8 cellular contexts compared by ENCODE assay signal in genomic region chr16:3182608-3183444, GRCh38. TPM values are rescaled to one million over a fixed set of nuclear protein-coding genes. Genes with fewer than 3 reads are reported as not detected.
DNase-seq lines count a peak whose midpoint lies in the region; ATAC-seq and TF ChIP-seq lines count a peak whose summit lies in the region.

No MANE protein-coding gene starts in this region.

- peaks cover 7 to 30% (median 18%) of the 10 kb centered on the region in 4 donors for H3K4me1 Mint-ChIP-seq in CD4-positive, CD25-positive, alpha-beta regulatory T cell
- H3K4me1 Mint-ChIP-seq in neural progenitor cell = peaks cover 30% of the 10 kb centered on the region

- DNase-seq in CD4-positive, CD25-positive, alpha-beta regulatory T cell = peak in 2 of 3 donors; percentile 38 to 55
- DNase-seq in HT-29 (ENCODE audit: low spot score) (peak; percentile 39), neural progenitor cell (ENCODE audit: low spot score) (peak; percentile 73), NCI-H748 treated with DMSO at 0.1 percent for 48 hours (lab: John Stamatoyannopoulos, UW) (no peak)
- DNase-seq in activated CD4-positive, alpha-beta T cell treated with anti-CD3 and anti-CD28 coated beads, Interleukin-2, amount 50 U/mL, for 48 hours = peak; percentile 77 to 83

- H3K27ac Mint-ChIP-seq in CD4-positive, CD25-positive, alpha-beta regulatory T cell = peak overlapping the region; percentile 52 to 88 (median 86)
- peak overlapping the region; percentile 98 for H3K27ac Mint-ChIP-seq in neural progenitor cell

- H3K4me3 Mint-ChIP-seq in CD4-positive, CD25-positive, alpha-beta regulatory T cell = peak overlapping the region; percentile 45 to 89 (median 84)
- H3K4me3 Mint-ChIP-seq in neural progenitor cell = peak overlapping the region; percentile 93

- no peaks in the 10 kb centered on the region for H3K36me3 Mint-ChIP-seq in CD4-positive, CD25-positive, alpha-beta regulatory T cell
- peaks cover 2% of the 10 kb centered on the region for H3K36me3 Mint-ChIP-seq in neural progenitor cell

- H3K27ac ChIP-seq in CD4-positive, CD25-positive, alpha-beta regulatory T cell (ENCODE audit: insufficient read depth, low read length, poor library complexity, severe bottlenecking) = no peak overlapping the region
- no peak overlapping the region for H3K27ac ChIP-seq in neural progenitor cell

- no peaks in the 10 kb centered on the region for H3K79me2 ChIP-seq in neural progenitor cell (ENCODE audit: low read depth)

- H3K4me2 ChIP-seq in neural progenitor cell = peak overlapping the region; percentile 85

- no peak overlapping the region for H3K4me3 ChIP-seq in CD4-positive, CD25-positive, alpha-beta regulatory T cell (ENCODE audit: low read depth, low read length)
- H3K4me3 ChIP-seq in neural progenitor cell = peak overlapping the region; percentile 74

- H3K9me3 Mint-ChIP-seq in CD4-positive, CD25-positive, alpha-beta regulatory T cell = peaks cover 0 to 6% (median 3%) of the 10 kb centered on the region in 7 donors
- peaks cover 6% of the 10 kb centered on the region for H3K9me3 Mint-ChIP-seq in neural progenitor cell

- no peak overlapping the region for H3K9ac ChIP-seq in neural progenitor cell

- ATAC-seq in CD4-positive, CD25-positive, alpha-beta regulatory T cell (ENCODE audit: low read depth in 2 of 2) = peak; percentile 25 to 38
- ATAC-seq in esophagus mucosa (peak; percentile 51), HG02623 (IDR thresholded peaks at IDR 0.05; ENCODE audit: unreplicated experiment) (no peak), GM21619 (IDR thresholded peaks at IDR 0.05; ENCODE audit: unreplicated experiment) (no peak)

- H3K4me1 ChIP-seq in CD4-positive, CD25-positive, alpha-beta regulatory T cell (ENCODE audit: control insufficient read depth, insufficient read depth, low read length, poor library complexity, severe bottlenecking) = peaks cover 15% of the 10 kb centered on the region
- no peaks in the 10 kb centered on the region for H3K4me1 ChIP-seq in neural progenitor cell

- H3F3A ChIP-seq in neural progenitor cell (ENCODE audit: low read depth) = peaks cover 35% of the 10 kb centered on the region

- H3K27me3 Mint-ChIP-seq in CD4-positive, CD25-positive, alpha-beta regulatory T cell = peaks cover 93% of the 10 kb centered on the region
- peaks cover 61% of the 10 kb centered on the region for H3K27me3 Mint-ChIP-seq in neural progenitor cell (ENCODE audit: insufficient read depth, low read depth)

- no peaks in the 10 kb centered on the region for H3K9me3 ChIP-seq in CD4-positive, CD25-positive, alpha-beta regulatory T cell (ENCODE audit: control insufficient read depth in 2 of 2, low read length in 2 of 2)
- no peaks in the 10 kb centered on the region for H3K9me3 ChIP-seq in neural progenitor cell (ENCODE audit: low read depth)

- peak; percentile 45 for TF ChIP-seq CTCF in neural progenitor cell (IDR thresholded peaks at IDR 0.05)

- peaks cover 25% of the 10 kb centered on the region for H4K20me1 ChIP-seq in neural progenitor cell (ENCODE audit: low read depth)

- H3K27me3 ChIP-seq in CD4-positive, CD25-positive, alpha-beta regulatory T cell (ENCODE audit: control insufficient read depth, insufficient read depth, low read length) = peaks cover 47% of the 10 kb centered on the region
- H3K27me3 ChIP-seq in neural progenitor cell = peaks cover 98% of the 10 kb centered on the region

- H3K36me3 ChIP-seq in CD4-positive, CD25-positive, alpha-beta regulatory T cell (ENCODE audit: control insufficient read depth, insufficient read depth, low read length) = no peaks in the 10 kb centered on the region
- H3K36me3 ChIP-seq in neural progenitor cell = no peaks in the 10 kb centered on the region

- H2AFZ ChIP-seq in neural progenitor cell (replicated peaks) = peak overlapping the region; percentile 88

RNA-seq across cellular contexts. Expression of gene OR1F1, which starts 5.2 kb away (rescaled TPM):
- not detected for total RNA-seq in CD4-positive, CD25-positive, alpha-beta regulatory T cell
- under 1 TPM in 3 of 4 donors, not detected in 1; 0.20 to 0.70 (median 0.61) TPM for polyA plus RNA-seq in CD4-positive, CD25-positive, alpha-beta regulatory T cell
- not detected in 2 replicates for total RNA-seq in HT-29 (2014; rRNA removed; shearing (Covaris generic))
- total RNA-seq in esophagus mucosa (not detected), neural progenitor cell (ENCODE audit: low replicate concordance) (not detected in 2 replicates)

RNA-seq across cellular contexts. Expression of gene ZNF213, which starts 48.0 kb away (rescaled TPM):
- total RNA-seq in CD4-positive, CD25-positive, alpha-beta regulatory T cell = 3.8 TPM
- 1 to 10 TPM; 1.9 to 2.3 (median 2.1) TPM for polyA plus RNA-seq in CD4-positive, CD25-positive, alpha-beta regulatory T cell
- total RNA-seq in HT-29 (2014; rRNA removed; shearing (Covaris generic)) = 5.8 and 7.2 TPM in 2 replicates
- total RNA-seq in esophagus mucosa (9.7 TPM), neural progenitor cell (ENCODE audit: low replicate concordance) (1.3 and 4.0 TPM in 2 replicates)

RNA-seq across cellular contexts. Expression of gene ZNF200, which starts 52.1 kb away (rescaled TPM):
- 12.8 TPM for total RNA-seq in CD4-positive, CD25-positive, alpha-beta regulatory T cell
- 10 to 100 TPM; 15.3 to 24.5 (median 19.5) TPM for polyA plus RNA-seq in CD4-positive, CD25-positive, alpha-beta regulatory T cell
- total RNA-seq in HT-29 (2014; rRNA removed; shearing (Covaris generic)) = 5.6 and 8.6 TPM in 2 replicates
- 4.1 TPM for total RNA-seq in esophagus mucosa
- total RNA-seq in neural progenitor cell (ENCODE audit: low replicate concordance) = 9.4 and 10.1 TPM in 2 replicates

Comparison
In these comparisons a context has a peak if more than half of its experiments do, and no peak if none do; other contexts are left out.
1. ATAC-seq: peak in CD4-positive, CD25-positive, alpha-beta regulatory T cell (2 of 2) and esophagus mucosa (single experiment); none in HG02623 (single experiment) and GM21619 (single experiment).